ENCODE assay signal across 13 cellular contexts in genomic region chr5:61279725-61280124, GRCh38. TPM values are rescaled to one million over a fixed set of nuclear protein-coding genes. Genes with fewer than 3 reads are reported as not detected.
DNase-seq lines count a peak whose midpoint lies in the region; ATAC-seq and TF ChIP-seq lines count a peak whose summit lies in the region.
"Had no signal": no experiment of that assay in that cellular context is flagged by ENCODE, and none has a peak within 500 bp of the region (broad histone marks: within the 10 kb centered on the region; RNA-seq: fewer than 3 reads in every experiment).

No MANE protein-coding gene starts in this region.

- in situ Hi-C loops in ACHN (cut with HindIII; ENCODE audit: low pct_ligation_motif_present, low pct_unique_long_range_greater_than_20kb, low sequenced_read_pairs) = no loop called here
- in situ Hi-C loops in GM23248 (cut with MboI) = no loop called here

- CTCF ChIA-PET in SK-N-SH (lab: Yijun Ruan, JAX) = interaction anchor here (0.6 to 0.7 kb wide), 2 partner anchors 154 to 222 kb away, joined by 3 read pairs; no protein-coding TSS in a partner anchor

- no peak for TF ChIP-seq EP300 in SK-N-SH (IDR thresholded peaks at IDR 0.05; ENCODE audit: borderline replicate concordance in 1 of 2, low read depth in 1 of 2, low read length in 1 of 2)

- WGBS in GM23248 (ENCODE audit: low coverage in 1 of 2, low lambda C conversion rate in 2 of 2, missing lambda C conversion rate in 2 of 2), 2 experiments = 57 to 58% methylated on average over 2 of the region's 2 CpGs
- 57% methylated on average over 2 of the region's 2 CpGs for WGBS in SK-N-SH (ENCODE audit: low lambda C conversion rate)

- H3K36me3 ChIP-seq in GM23248 (ENCODE audit: low read depth) (no peaks in the 10 kb centered on the region), SK-N-SH (replicated peaks in 1 of 2; ENCODE audit: control insufficient read depth in 1 of 2, insufficient read depth in 2 of 2, low read length in 1 of 2) (no peaks in the 10 kb centered on the region)
- H3K36me3 ChIP-seq: prostate gland, thoracic aorta had no signal

- H3K9me2 ChIP-seq in GM23248 (ENCODE audit: insufficient read depth) = no peaks in the 10 kb centered on the region
- H3K9me2 ChIP-seq in SK-N-SH = no peaks in the 10 kb centered on the region

- H3K9me3 ChIP-seq in GM23248 (ENCODE audit: low read depth) (no peaks in the 10 kb centered on the region), SK-N-SH (no peaks in the 10 kb centered on the region)
- H3K9me3 ChIP-seq: prostate gland, thoracic aorta had no signal

- TF ChIP-seq RAD21 in SK-N-SH (IDR thresholded peaks at IDR 0.05; ENCODE audit: low read length) = no peak

- H4K20me1 ChIP-seq in GM23248 (ENCODE audit: insufficient read depth) (no peaks in the 10 kb centered on the region), SK-N-SH (ENCODE audit: insufficient read depth) (no peaks in the 10 kb centered on the region)

- peaks cover 6% of the 10 kb centered on the region; the same call in 1 of the 2 replicates for H3F3A ChIP-seq in GM23248 (ENCODE audit: insufficient read depth)
- peaks cover 14% of the 10 kb centered on the region for H3F3A ChIP-seq in SK-N-SH (replicated peaks; ENCODE audit: insufficient read depth)

- H2AFZ ChIP-seq in GM23248 (no peak overlapping the region), SK-N-SH (ENCODE audit: low read depth) (no peak overlapping the region)

- peak; percentile 18 for DNase-seq in ACHN
- no peak for DNase-seq in GM23248
- no peak for DNase-seq in SK-N-SH
- DNase-seq in kidney tubule cell (ENCODE audit: low spot score) = peak; percentile 77
- no peak for DNase-seq in stimulated activated CD4-positive, alpha-beta T cell treated with anti-CD3 and anti-CD28 coated beads, Interleukin-15, amount 100 ng/mL, for 24 hours
- no peak for DNase-seq in NCI-H1048 (lab: John Stamatoyannopoulos, UW)
- no peak for DNase-seq in medulla oblongata (ENCODE audit: extremely low spot score)
- DNase-seq: activated CD4-positive, alpha-beta T cell treated with anti-CD3 and anti-CD28 coated beads, Interleukin-2, amount 50 U/mL, for 4 hours; activated effector memory CD4-positive, alpha-beta T cell treated with anti-CD3 and anti-CD28 coated beads, Interleukin-2, amount 50 U/mL, for 16 hours; stimulated activated CD4-positive, alpha-beta T cell treated with anti-CD3 and anti-CD28 coated beads, Interleukin-2, amount 100 ng/mL, for 24 hours had no signal

- no peak overlapping the region for H3K9ac ChIP-seq in GM23248
- H3K9ac ChIP-seq in SK-N-SH = no peak overlapping the region

- POLR2A ChIA-PET in SK-N-SH (lab: Yijun Ruan, JAX) = no interaction called here

- ATAC-seq in HG02759 (IDR thresholded peaks at IDR 0.05; ENCODE audit: unreplicated experiment) = no peak

- H3K27me3 ChIP-seq in GM23248 (replicated peaks; ENCODE audit: insufficient read depth) (no peaks in the 10 kb centered on the region), SK-N-SH (ENCODE audit: insufficient read depth) (no peaks in the 10 kb centered on the region)

- no peak overlapping the region for H3K4me3 ChIP-seq in GM23248
- H3K4me3 ChIP-seq in SK-N-SH (ENCODE audit: low read depth in 2 of 2, low read length in 1 of 2) = no peak overlapping the region
- H3K4me3 ChIP-seq: prostate gland, thoracic aorta had no signal

- H3K27ac ChIP-seq in GM23248 (no peak overlapping the region), SK-N-SH (ENCODE audit: low read depth in 2 of 2, low read length in 1 of 2) (peak overlapping the region in 1 of 2 experiments; percentile 56; a peak in 1 of 4 replicates)
- H3K27ac ChIP-seq: prostate gland, thoracic aorta had no signal

- peak overlapping the region; percentile 20 for H3K4me2 ChIP-seq in GM23248 (ENCODE audit: unreplicated experiment)
- H3K4me2 ChIP-seq in SK-N-SH = peak overlapping the region; percentile 28; the same call in 1 of the 2 replicates

- H3K79me2 ChIP-seq in GM23248 (ENCODE audit: insufficient read depth) (no peaks in the 10 kb centered on the region), SK-N-SH (ENCODE audit: insufficient read depth) (no peaks in the 10 kb centered on the region)

- no peak for TF ChIP-seq CTCF in SK-N-SH (IDR thresholded peaks at IDR 0.05)

- H3K4me1 ChIP-seq in GM23248 (ENCODE audit: insufficient read depth) (peaks cover 27% of the 10 kb centered on the region), SK-N-SH (ENCODE audit: control insufficient read depth in 1 of 2, insufficient read depth in 2 of 2, low read depth in 1 of 2, low read length in 1 of 2) (peaks cover 15 to 29% of the 10 kb centered on the region in 2 experiments; a peak in 3 of 4 replicates)
- H3K4me1 ChIP-seq: prostate gland had no signal

TF ChIP-seq in SK-N-SH, 30 proteins besides CTCF, POLR2A, EP300 and RAD21:
- no peak for TF ChIP-seq ELF1 (IDR thresholded peaks at IDR 0.05)
- TF ChIP-seq RFX5 (IDR thresholded peaks at IDR 0.05; ENCODE audit: low read length) = no peak
- TF ChIP-seq TAF1 (IDR thresholded peaks at IDR 0.05; ENCODE audit: borderline replicate concordance, low read depth, low read length) = no peak
- no peak for TF ChIP-seq USF1 (IDR thresholded peaks at IDR 0.05; ENCODE audit: borderline replicate concordance, low read depth)
- TF ChIP-seq NFIC (IDR thresholded peaks at IDR 0.05; ENCODE audit: borderline replicate concordance) = no peak
- no peak for TF ChIP-seq USF2 (IDR thresholded peaks at IDR 0.05; ENCODE audit: borderline replicate concordance, low read depth, low read length)
- no peak for TF ChIP-seq REST (IDR thresholded peaks at IDR 0.05; ENCODE audit: low read depth, low read length)
- TF ChIP-seq GATA2 (CRISPR knock-in tag; IDR thresholded peaks at IDR 0.05) = no peak
- no peak for TF ChIP-seq FOXJ3 (CRISPR knock-in tag; IDR thresholded peaks at IDR 0.05)
- TF ChIP-seq TCF12 (IDR thresholded peaks at IDR 0.05) = no peak
- TF ChIP-seq RXRA (IDR thresholded peaks at IDR 0.05; ENCODE audit: borderline replicate concordance, low read depth) = no peak
- TF ChIP-seq GABPA (IDR thresholded peaks at IDR 0.05; ENCODE audit: low read depth) = no peak
- no peak for TF ChIP-seq MEF2A (IDR thresholded peaks at IDR 0.05; ENCODE audit: borderline replicate concordance, low read depth)

RNA-seq across cellular contexts. Expression of gene ZSWIM6, which starts 52.3 kb away (rescaled TPM):
- 3.9 and 4.8 TPM in 2 replicates for total RNA-seq in GM23248 (2014; rRNA removed; shearing (Covaris generic))
- 0.96 and 1.5 TPM in 2 replicates for polyA plus RNA-seq in GM23248 (2016; fragmentation: Nextera tagmentation; extraction: Ambion mirVana)
- 7.4 and 9.8 TPM in 2 replicates for polyA plus RNA-seq in SK-N-SH (2012; rRNA removed)
- polyA plus RNA-seq in SK-N-SH (2012; cell fraction: cytosol; rRNA removed) = 5.8 and 6.4 TPM in 2 replicates
- polyA plus RNA-seq in SK-N-SH (2012; cell fraction: nucleus; rRNA removed) = 13.4 and 24.6 TPM in 2 replicates

Comparison
In these comparisons a context has a peak if more than half of its experiments do, and no peak if none do; other contexts are left out.
1. DNase-seq: peak in ACHN (single experiment) and kidney tubule cell (single experiment); none in GM23248 (single experiment), SK-N-SH (single experiment), stimulated activated CD4-positive, alpha-beta T cell treated with anti-CD3 and anti-CD28 coated beads, Interleukin-15, amount 100 ng/mL, for 24 hours (single experiment), NCI-H1048 (single experiment) and medulla oblongata (single experiment).